Comparison of ENCODE assay signal across 1 cellular context in genomic region chr16:56771558-56772279, GRCh38.
TF ChIP-seq lines count a peak whose summit lies in the region.

No MANE protein-coding gene starts in this region.

TF ChIP-seq in GM23338, 12 proteins besides CTCF, POLR2A, EP300 and RAD21 (continued from another document):
- TF ChIP-seq, protein P1, sequence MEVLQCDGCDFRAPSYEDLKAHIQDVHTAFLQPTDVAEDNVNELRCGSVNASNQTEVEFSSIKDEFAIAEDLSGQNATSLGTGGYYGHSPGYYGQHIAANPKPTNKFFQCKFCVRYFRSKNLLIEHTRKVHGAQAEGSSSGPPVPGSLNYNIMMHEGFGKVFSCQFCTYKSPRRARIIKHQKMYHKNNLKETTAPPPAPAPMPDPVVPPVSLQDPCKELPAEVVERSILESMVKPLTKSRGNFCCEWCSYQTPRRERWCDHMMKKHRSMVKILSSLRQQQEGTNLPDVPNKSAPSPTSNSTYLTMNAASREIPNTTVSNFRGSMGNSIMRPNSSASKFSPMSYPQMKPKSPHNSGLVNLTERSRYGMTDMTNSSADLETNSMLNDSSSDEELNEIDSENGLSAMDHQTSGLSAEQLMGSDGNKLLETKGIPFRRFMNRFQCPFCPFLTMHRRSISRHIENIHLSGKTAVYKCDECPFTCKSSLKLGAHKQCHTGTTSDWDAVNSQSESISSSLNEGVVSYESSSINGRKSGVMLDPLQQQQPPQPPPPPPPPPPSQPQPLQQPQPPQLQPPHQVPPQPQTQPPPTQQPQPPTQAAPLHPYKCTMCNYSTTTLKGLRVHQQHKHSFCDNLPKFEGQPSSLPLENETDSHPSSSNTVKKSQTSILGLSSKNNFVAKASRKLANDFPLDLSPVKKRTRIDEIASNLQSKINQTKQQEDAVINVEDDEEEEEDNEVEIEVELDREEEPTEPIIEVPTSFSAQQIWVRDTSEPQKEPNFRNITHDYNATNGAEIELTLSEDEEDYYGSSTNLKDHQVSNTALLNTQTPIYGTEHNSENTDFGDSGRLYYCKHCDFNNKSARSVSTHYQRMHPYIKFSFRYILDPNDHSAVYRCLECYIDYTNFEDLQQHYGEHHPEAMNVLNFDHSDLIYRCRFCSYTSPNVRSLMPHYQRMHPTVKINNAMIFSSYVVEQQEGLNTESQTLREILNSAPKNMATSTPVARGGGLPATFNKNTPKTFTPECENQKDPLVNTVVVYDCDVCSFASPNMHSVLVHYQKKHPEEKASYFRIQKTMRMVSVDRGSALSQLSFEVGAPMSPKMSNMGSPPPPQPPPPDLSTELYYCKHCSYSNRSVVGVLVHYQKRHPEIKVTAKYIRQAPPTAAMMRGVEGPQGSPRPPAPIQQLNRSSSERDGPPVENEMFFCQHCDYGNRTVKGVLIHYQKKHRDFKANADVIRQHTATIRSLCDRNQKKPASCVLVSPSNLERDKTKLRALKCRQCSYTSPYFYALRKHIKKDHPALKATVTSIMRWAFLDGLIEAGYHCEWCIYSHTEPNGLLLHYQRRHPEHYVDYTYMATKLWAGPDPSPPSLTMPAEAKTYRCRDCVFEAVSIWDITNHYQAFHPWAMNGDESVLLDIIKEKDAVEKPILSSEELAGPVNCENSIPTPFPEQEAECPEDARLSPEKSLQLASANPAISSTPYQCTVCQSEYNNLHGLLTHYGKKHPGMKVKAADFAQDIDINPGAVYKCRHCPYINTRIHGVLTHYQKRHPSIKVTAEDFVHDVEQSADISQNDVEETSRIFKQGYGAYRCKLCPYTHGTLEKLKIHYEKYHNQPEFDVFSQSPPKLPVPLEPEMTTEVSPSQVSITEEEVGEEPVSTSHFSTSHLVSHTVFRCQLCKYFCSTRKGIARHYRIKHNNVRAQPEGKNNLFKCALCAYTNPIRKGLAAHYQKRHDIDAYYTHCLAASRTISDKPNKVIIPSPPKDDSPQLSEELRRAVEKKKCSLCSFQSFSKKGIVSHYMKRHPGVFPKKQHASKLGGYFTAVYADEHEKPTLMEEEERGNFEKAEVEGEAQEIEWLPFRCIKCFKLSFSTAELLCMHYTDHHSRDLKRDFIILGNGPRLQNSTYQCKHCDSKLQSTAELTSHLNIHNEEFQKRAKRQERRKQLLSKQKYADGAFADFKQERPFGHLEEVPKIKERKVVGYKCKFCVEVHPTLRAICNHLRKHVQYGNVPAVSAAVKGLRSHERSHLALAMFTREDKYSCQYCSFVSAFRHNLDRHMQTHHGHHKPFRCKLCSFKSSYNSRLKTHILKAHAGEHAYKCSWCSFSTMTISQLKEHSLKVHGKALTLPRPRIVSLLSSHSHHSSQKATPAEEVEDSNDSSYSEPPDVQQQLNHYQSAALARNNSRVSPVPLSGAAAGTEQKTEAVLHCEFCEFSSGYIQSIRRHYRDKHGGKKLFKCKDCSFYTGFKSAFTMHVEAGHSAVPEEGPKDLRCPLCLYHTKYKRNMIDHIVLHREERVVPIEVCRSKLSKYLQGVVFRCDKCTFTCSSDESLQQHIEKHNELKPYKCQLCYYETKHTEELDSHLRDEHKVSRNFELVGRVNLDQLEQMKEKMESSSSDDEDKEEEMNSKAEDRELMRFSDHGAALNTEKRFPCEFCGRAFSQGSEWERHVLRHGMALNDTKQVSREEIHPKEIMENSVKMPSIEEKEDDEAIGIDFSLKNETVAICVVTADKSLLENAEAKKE (CRISPR knock-in tag; IDR thresholded peaks at IDR 0.05) = no peak
- TF ChIP-seq EZH2phosphoT487 (IDR thresholded peaks at IDR 0.05; ENCODE audit: unreplicated experiment) = no peak
- no peak for TF ChIP-seq STAT1 (IDR thresholded peaks at IDR 0.05; ENCODE audit: unreplicated experiment)
- TF ChIP-seq ZNF331 (CRISPR knock-in tag; IDR thresholded peaks at IDR 0.05; ENCODE audit: low read depth) = no peak
- TF ChIP-seq ZNF114 (CRISPR knock-in tag; IDR thresholded peaks at IDR 0.05) = no peak
- TF ChIP-seq NANOG (IDR thresholded peaks at IDR 0.05; ENCODE audit: borderline replicate concordance) = no peak
- TF ChIP-seq, protein P2, sequence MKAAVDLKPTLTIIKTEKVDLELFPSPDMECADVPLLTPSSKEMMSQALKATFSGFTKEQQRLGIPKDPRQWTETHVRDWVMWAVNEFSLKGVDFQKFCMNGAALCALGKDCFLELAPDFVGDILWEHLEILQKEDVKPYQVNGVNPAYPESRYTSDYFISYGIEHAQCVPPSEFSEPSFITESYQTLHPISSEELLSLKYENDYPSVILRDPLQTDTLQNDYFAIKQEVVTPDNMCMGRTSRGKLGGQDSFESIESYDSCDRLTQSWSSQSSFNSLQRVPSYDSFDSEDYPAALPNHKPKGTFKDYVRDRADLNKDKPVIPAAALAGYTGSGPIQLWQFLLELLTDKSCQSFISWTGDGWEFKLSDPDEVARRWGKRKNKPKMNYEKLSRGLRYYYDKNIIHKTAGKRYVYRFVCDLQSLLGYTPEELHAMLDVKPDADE (IDR thresholded peaks at IDR 0.05) = no peak
- no peak for TF ChIP-seq JUNB (IDR thresholded peaks at IDR 0.05; ENCODE audit: unreplicated experiment)
- TF ChIP-seq REST (IDR thresholded peaks at IDR 0.05; ENCODE audit: unreplicated experiment) = no peak
- TF ChIP-seq EZH2 (IDR thresholded peaks at IDR 0.05; ENCODE audit: low read depth, unreplicated experiment) = no peak
